ENCODE assay signal across 2 cellular contexts in genomic region chr6:4653141-4653540, GRCh38.
TF ChIP-seq lines count a peak whose summit lies in the region.

No MANE protein-coding gene starts in this region.

TF ChIP-seq in IMR-90, 13 proteins besides CTCF, POLR2A, EP300 and RAD21 (continued from another document):
- TF ChIP-seq USF2 (IDR thresholded peaks at IDR 0.05; ENCODE audit: low read depth, low read length) = no peak
- no peak for TF ChIP-seq MAZ (IDR thresholded peaks at IDR 0.05; ENCODE audit: borderline replicate concordance, low read depth, low read length)
- no peak for TF ChIP-seq ELK1 (IDR thresholded peaks at IDR 0.05; ENCODE audit: borderline replicate concordance, low read depth, low read length)
- TF ChIP-seq SMC3 (IDR thresholded peaks at IDR 0.05; ENCODE audit: low read depth, low read length) = no peak
- no peak for TF ChIP-seq FOS (IDR thresholded peaks at IDR 0.05; ENCODE audit: low read depth, low read length)
- TF ChIP-seq MAFK (IDR thresholded peaks at IDR 0.05; ENCODE audit: low read depth, low read length) = no peak
TF ChIP-seq in IMR-90: peak in this region for 1.

TF ChIP-seq in SK-N-SH treated with all-trans-retinoic acid at 6 μM for 48 hours, 23 proteins besides CTCF, POLR2A, EP300 and RAD21:
- TF ChIP-seq TSHZ2 (CRISPR knock-in tag; IDR thresholded peaks at IDR 0.05) (no peak), CSRNP3 (CRISPR knock-in tag; IDR thresholded peaks at IDR 0.05) (no peak), ISL1 (CRISPR knock-in tag; IDR thresholded peaks at IDR 0.05) (no peak), POU6F1 (CRISPR knock-in tag; IDR thresholded peaks at IDR 0.05; ENCODE audit: borderline replicate concordance, low read depth) (no peak), TOX (CRISPR knock-in tag; IDR thresholded peaks at IDR 0.05; ENCODE audit: borderline replicate concordance) (no peak), ARNTL (CRISPR knock-in tag; IDR thresholded peaks at IDR 0.05; ENCODE audit: borderline replicate concordance, low read depth) (no peak)
